Comparison of ENCODE assay signal across 19 cellular contexts in genomic region chr3:179100652-179101051, GRCh38. TPM values are rescaled to one million over a fixed set of nuclear protein-coding genes. Genes with fewer than 3 reads are reported as not detected.
DNase-seq lines count a peak whose midpoint lies in the region; ATAC-seq and TF ChIP-seq lines count a peak whose summit lies in the region.
"Had no signal": no experiment of that assay in that cellular context is flagged by ENCODE, and none has a peak within 500 bp of the region (broad histone marks: within the 10 kb centered on the region; RNA-seq: fewer than 3 reads in every experiment).

No MANE protein-coding gene starts in this region.

- H3K27ac ChIP-seq in brain microvascular endothelial cell, result no peak overlapping the region
- H3K27ac ChIP-seq in CD4-positive, alpha-beta memory T cell (ENCODE audit: low read depth, low read length), result no peak overlapping the region
- H3K27ac ChIP-seq: C4-2B, hepatocyte, HL-60, left ventricle myocardium inferior, SK-N-MC, upper lobe of left lung had no signal

- no peak for ATAC-seq in GM18870 (IDR thresholded peaks at IDR 0.05; ENCODE audit: unreplicated experiment)
- ATAC-seq: natural killer cell treated with Interleukin-12 subunit alpha and Interleukin-12 subunit beta and Interleukin-15 and Interleukin-18, amount 100 ng/mL, for 72 hours had no signal

- no peaks in the 10 kb centered on the region for H3K9me3 Mint-ChIP-seq in CD4-positive, alpha-beta memory T cell
- H3K9me3 Mint-ChIP-seq: central memory CD8-positive, alpha-beta T cell; natural killer cell treated with Interleukin-12 subunit alpha and Interleukin-12 subunit beta and Interleukin-15 and Interleukin-18, amount 100 ng/mL, for 72 hours had no signal

- no peak overlapping the region for H3K4me3 Mint-ChIP-seq in CD4-positive, alpha-beta memory T cell
- H3K4me3 Mint-ChIP-seq: central memory CD8-positive, alpha-beta T cell; natural killer cell treated with Interleukin-12 subunit alpha and Interleukin-12 subunit beta and Interleukin-15 and Interleukin-18, amount 100 ng/mL, for 72 hours had no signal

- H3K4me1 ChIP-seq in CD4-positive, alpha-beta memory T cell (ENCODE audit: insufficient read depth, low read length), result no peaks in the 10 kb centered on the region
- H3K4me1 ChIP-seq: left ventricle myocardium inferior, upper lobe of left lung had no signal

- H3K4me1 Mint-ChIP-seq in CD4-positive, alpha-beta memory T cell, result peaks cover 0 to 5% (median 1%) of the 10 kb centered on the region in 4 donors
- H3K4me1 Mint-ChIP-seq: central memory CD8-positive, alpha-beta T cell had no signal

- no peak overlapping the region for H3K27ac Mint-ChIP-seq in CD4-positive, alpha-beta memory T cell
- H3K27ac Mint-ChIP-seq: natural killer cell treated with Interleukin-12 subunit alpha and Interleukin-12 subunit beta and Interleukin-15 and Interleukin-18, amount 100 ng/mL, for 72 hours had no signal

- DNase-seq in EL, result peak; percentile 75
- peak; percentile 83 for DNase-seq in LHCN-M2 (ENCODE audit: low read depth)
- DNase-seq in brain microvascular endothelial cell, result peak; percentile 40
- peak; percentile 9 for DNase-seq in left kidney (ENCODE audit: low read depth, low spot score)
- DNase-seq in C1 segment of cervical spinal cord (lab: John Stamatoyannopoulos, UW), result no peak
- no peak for DNase-seq in NCI-H526 treated with DMSO at 0.1 percent for 48 hours (lab: John Stamatoyannopoulos, UW)
- no peak for DNase-seq in CD4-positive, alpha-beta memory T cell
- DNase-seq: activated naive CD4-positive, alpha-beta T cell; GOT3; left ventricle myocardium inferior; stimulated activated CD4-positive, alpha-beta T cell treated with anti-CD3 and anti-CD28 coated beads, Interleukin-2, amount 100 ng/mL, for 24 hours; upper lobe of left lung had no signal

- H3K9me3 ChIP-seq in CD4-positive, alpha-beta memory T cell (ENCODE audit: control insufficient read depth in 1 of 2, low read length in 2 of 2), result no peaks in the 10 kb centered on the region
- H3K9me3 ChIP-seq: left ventricle myocardium inferior, upper lobe of left lung had no signal

- no peaks in the 10 kb centered on the region for H3K27me3 ChIP-seq in brain microvascular endothelial cell (replicated peaks)
- no peaks in the 10 kb centered on the region for H3K27me3 ChIP-seq in CD4-positive, alpha-beta memory T cell (ENCODE audit: insufficient read depth, low read length)
- H3K27me3 ChIP-seq: hepatocyte, upper lobe of left lung had no signal

- POLR2A ChIA-PET in CD4-positive, alpha-beta memory T cell (lab: Charles Lee; ENCODE audit: partially characterized antibody), result no interaction called here

- H3K36me3 ChIP-seq in brain microvascular endothelial cell (replicated peaks), result no peaks in the 10 kb centered on the region
- H3K36me3 ChIP-seq in CD4-positive, alpha-beta memory T cell (ENCODE audit: insufficient read depth, low read length), result no peaks in the 10 kb centered on the region
- H3K36me3 ChIP-seq: left ventricle myocardium inferior, upper lobe of left lung had no signal

- peaks cover 0 to 3% of the 10 kb centered on the region in 2 donors for H3K27me3 Mint-ChIP-seq in CD4-positive, alpha-beta memory T cell

- no peak overlapping the region for H3K4me3 ChIP-seq in brain microvascular endothelial cell (ENCODE audit: low read depth, low read length)
- no peak overlapping the region for H3K4me3 ChIP-seq in CD4-positive, alpha-beta memory T cell (ENCODE audit: low read length in 2 of 2)
- H3K4me3 ChIP-seq: hepatocyte, left ventricle myocardium inferior, SK-N-MC, upper lobe of left lung had no signal

- CTCF ChIA-PET in CD4-positive, alpha-beta memory T cell (lab: Charles Lee; ENCODE audit: partially characterized antibody), result interaction anchor here (1.0 to 1.8 kb wide), 6 partner anchors 14 to 220 kb away, joined by 3 to 8 read pairs (median 4); no protein-coding TSS in a partner anchor

- in situ Hi-C loops in brain microvascular endothelial cell (cut with HindIII; ENCODE audit: low pct_ligation_motif_present, low sequenced_read_pairs), result no loop called here

- no peak for TF ChIP-seq CTCF in brain microvascular endothelial cell (IDR thresholded peaks at IDR 0.05; ENCODE audit: low read depth, low read length, missing control alignments)

- intact Hi-C loops in CD4-positive, alpha-beta memory T cell (cut with micrococcal nuclease), result no loop called here

- H3K36me3 Mint-ChIP-seq in CD4-positive, alpha-beta memory T cell, result no peaks in the 10 kb centered on the region
- H3K36me3 Mint-ChIP-seq: natural killer cell treated with Interleukin-12 subunit alpha and Interleukin-12 subunit beta and Interleukin-15 and Interleukin-18, amount 100 ng/mL, for 72 hours had no signal

RNA-seq across cellular contexts. Expression of gene ZMAT3, which starts 29.0 kb away (rescaled TPM):
- 41.7 and 53.6 TPM in 2 replicates for total RNA-seq in LHCN-M2 (2014; rRNA removed)
- 26.5 TPM for polyA plus RNA-seq in LHCN-M2 (2012)
- total RNA-seq in CD4-positive, alpha-beta memory T cell, result 10 to 100 TPM; 18.5 to 20.0 TPM
- 10 to 100 TPM; 13.7 to 20.5 TPM for polyA plus RNA-seq in CD4-positive, alpha-beta memory T cell

RNA-seq across cellular contexts. Expression of gene PIK3CA, which starts 47.5 kb away (rescaled TPM):
- total RNA-seq in LHCN-M2 (2014; rRNA removed), result 16.5 and 22.8 TPM in 2 replicates
- polyA plus RNA-seq in LHCN-M2 (2012), result 5.3 TPM
- total RNA-seq in CD4-positive, alpha-beta memory T cell, result 10 to 100 TPM; 45.5 to 47.2 TPM
- polyA plus RNA-seq in CD4-positive, alpha-beta memory T cell, result 10 to 100 TPM; 12.4 to 21.8 TPM

Comparison
In these comparisons a context has a peak if more than half of its experiments do, and no peak if none do; other contexts are left out.
1. DNase-seq: peak in EL (single experiment), LHCN-M2 (single experiment), brain microvascular endothelial cell (single experiment) and left kidney (single experiment); none in C1 segment of cervical spinal cord (0 of 14), NCI-H526 treated with DMSO at 0.1 percent for 48 hours (single experiment) and CD4-positive, alpha-beta memory T cell (0 of 5).